14 cellular contexts compared by ENCODE assay signal in genomic region chr17:50155115-50155819, GRCh38. TPM values are rescaled to one million over a fixed set of nuclear protein-coding genes. Genes with fewer than 3 reads are reported as not detected.
DNase-seq lines count a peak whose midpoint lies in the region; ATAC-seq, FAIRE-seq and TF ChIP-seq lines count a peak whose summit lies in the region.
"Had no signal": no experiment of that assay in that cellular context is flagged by ENCODE, and none has a peak within 500 bp of the region (broad histone marks: within the 10 kb centered on the region; RNA-seq: fewer than 3 reads in every experiment).

No MANE protein-coding gene starts in this region.

- peaks cover 3% of the 10 kb centered on the region for H3K36me3 Mint-ChIP-seq in T-helper 2 cell treated with Interferon-gamma antibody and Interleukin-4, amounts not matched to agents 5 μg/mL and 100 μg/mL, for 36 hours (ENCODE audit: low read depth)

- ATAC-seq in SK-N-SH treated with all-trans-retinoic acid at 6 μM for 48 hours (peak; percentile 20), esophagus mucosa (no peak), GM21825 (IDR thresholded peaks at IDR 0.05; ENCODE audit: unreplicated experiment) (no peak)

- peaks cover 9% of the 10 kb centered on the region for H3K27me3 Mint-ChIP-seq in T-helper 2 cell treated with Interferon-gamma antibody and Interleukin-4, amounts not matched to agents 5 μg/mL and 100 μg/mL, for 36 hours (ENCODE audit: low read depth)

- no peak for FAIRE-seq in kidney (lab: Jason Lieb, UNC)
- FAIRE-seq in frontal cortex (lab: Jason Lieb, UNC), result no peak
- FAIRE-seq: A204.1, keratinocyte had no signal

- H3K4me1 Mint-ChIP-seq in T-helper 2 cell treated with Interferon-gamma antibody and Interleukin-4, amounts not matched to agents 5 μg/mL and 100 μg/mL, for 36 hours (ENCODE audit: low read depth), result peaks cover 44% of the 10 kb centered on the region

- peak overlapping the region; percentile 52 for H3K27ac Mint-ChIP-seq in T-helper 2 cell treated with Interferon-gamma antibody and Interleukin-4, amounts not matched to agents 5 μg/mL and 100 μg/mL, for 36 hours

- DNase-seq in T-helper 2 cell treated with Interferon-gamma antibody and Interleukin-4, amounts not matched to agents 5 μg/mL and 100 μg/mL, for 36 hours (ENCODE audit: low spot score), result no peak
- DNase-seq in T-helper 2 cell, result no peak
- DNase-seq in kidney, result peak; percentile 72
- no peak for DNase-seq in thyroid gland
- DNase-seq in frontal cortex (ENCODE audit: low spot score in 2 of 2), result no peak
- DNase-seq: activated CD4-positive, alpha-beta T cell treated with anti-CD3 and anti-CD28 coated beads for 48 hours; NCI-H526 treated with DMSO at 0.1 percent for 48 hours had no signal

- H3K27me3 ChIP-seq in thyroid gland, result no peaks in the 10 kb centered on the region

- H3K36me3 ChIP-seq in kidney (ENCODE audit: control insufficient read depth in 1 of 2, insufficient read depth in 2 of 2, low read length in 2 of 2) (no peaks in the 10 kb centered on the region), thyroid gland (no peaks in the 10 kb centered on the region)

- H3K4me1 ChIP-seq in kidney (ENCODE audit: control insufficient read depth in 1 of 2, insufficient read depth in 1 of 2, low read depth in 1 of 2, low read length in 2 of 2) (peaks cover 15 to 21% of the 10 kb centered on the region in 2 donors), thyroid gland (peaks cover 6 to 37% of the 10 kb centered on the region in 2 donors)

- intact Hi-C loops in kidney (cut with DNase I) (no loop called here), thyroid gland (cut with DNase I) (no loop called here)

- H3K27ac ChIP-seq in kidney (ENCODE audit: low read depth in 2 of 2, low read length in 2 of 2) (peak overlapping the region; percentile 59 to 69), thyroid gland (peak overlapping the region in 2 of 3 donors; percentile 37 to 60)

- H3K4me3 Mint-ChIP-seq in T-helper 2 cell treated with Interferon-gamma antibody and Interleukin-4, amounts not matched to agents 5 μg/mL and 100 μg/mL, for 36 hours, result peak overlapping the region; percentile 40

- H3K9me3 ChIP-seq in kidney (ENCODE audit: control insufficient read depth in 1 of 2, low read length in 2 of 2) (no peaks in the 10 kb centered on the region), thyroid gland (no peaks in the 10 kb centered on the region)

- TF ChIP-seq POLR2A in thyroid gland (IDR thresholded peaks at IDR 0.05), result no peak

- WGBS in thyroid gland, 2 donors, result 71 to 80% methylated on average over 8 of the region's 8 CpGs

- no peak overlapping the region for H3K9ac ChIP-seq in kidney (ENCODE audit: low read length in 2 of 2)

- no peaks in the 10 kb centered on the region for H3K9me3 Mint-ChIP-seq in T-helper 2 cell treated with Interferon-gamma antibody and Interleukin-4, amounts not matched to agents 5 μg/mL and 100 μg/mL, for 36 hours

- TF ChIP-seq CTCF in kidney (IDR thresholded peaks at IDR 0.05; ENCODE audit: borderline replicate concordance, extremely low read depth, insufficient read depth) (no peak), thyroid gland (IDR thresholded peaks at IDR 0.05) (no peak)

- H3K4me3 ChIP-seq in kidney (ENCODE audit: low read length in 2 of 2) (no peak overlapping the region), thyroid gland (replicated peaks in 1 of 3) (no peak overlapping the region)

TF ChIP-seq in SK-N-SH treated with all-trans-retinoic acid at 6 μM for 48 hours, 23 proteins besides CTCF, POLR2A, EP300 and RAD21:
- no peak for TF ChIP-seq TOX (CRISPR knock-in tag; IDR thresholded peaks at IDR 0.05; ENCODE audit: borderline replicate concordance)
- no peak for TF ChIP-seq ISL1 (CRISPR knock-in tag; IDR thresholded peaks at IDR 0.05)

RNA-seq across cellular contexts. Expression of gene PPP1R9B, which starts 4.8 kb away (rescaled TPM):
- total RNA-seq in kidney (64.4 TPM), thyroid gland (10 to 100 TPM; 28.6 to 37.2 (median 31.9) TPM), esophagus mucosa (26.3 TPM), frontal cortex (68.9 TPM)
- 17.1 TPM for polyA plus RNA-seq in kidney (ENCODE audit: insufficient read depth, low read depth, low replicate concordance)

RNA-seq across cellular contexts. Expression of gene SGCA, which starts 10.5 kb away (rescaled TPM):
- total RNA-seq in kidney (4.2 TPM), thyroid gland (1 to 10 TPM in 1 of 4 donors, not detected in 3; 2.0 TPM), esophagus mucosa (0.64 TPM), frontal cortex (not detected)
- polyA plus RNA-seq in kidney (ENCODE audit: insufficient read depth, low read depth, low replicate concordance), result 5.5 TPM
- total RNA-seq: cerebellum, HT1080 had no signal
- polyA plus RNA-seq: keratinocyte had no signal

RNA-seq across cellular contexts. Expression of gene SAMD14, which starts 25.3 kb away (rescaled TPM):
- total RNA-seq in kidney (5.0 TPM), thyroid gland (under 1 TPM; 0.24 to 0.81 (median 0.58) TPM), esophagus mucosa (0.16 TPM), frontal cortex (21.2 TPM)
- polyA plus RNA-seq in kidney (ENCODE audit: insufficient read depth, low read depth, low replicate concordance), result 3.7 TPM
- total RNA-seq: HT1080 had no signal
- polyA plus RNA-seq: keratinocyte had no signal

RNA-seq across cellular contexts. Expression of gene COL1A1, which starts 46.2 kb away (rescaled TPM):
- 142 TPM for total RNA-seq in kidney
- polyA plus RNA-seq in kidney (ENCODE audit: insufficient read depth, low read depth, low replicate concordance), result 9.2 TPM
- total RNA-seq in thyroid gland, result 10 to 100 TPM; 12.2 to 57.3 (median 18.5) TPM
- total RNA-seq in esophagus mucosa, result 42.7 TPM
- total RNA-seq in frontal cortex, result 26.1 TPM
